ENCODE assay signal across 14 cellular contexts in genomic region chr17:81578561-81579225, GRCh38. TPM values are rescaled to one million over a fixed set of nuclear protein-coding genes. Genes with fewer than 3 reads are reported as not detected.
A peak's percentile ranks its signal among the peaks of the same experiment; 100 is the strongest.
DNase-seq lines count a peak whose midpoint lies in the region; ATAC-seq and TF ChIP-seq lines count a peak whose summit lies in the region.
"Had no signal": no experiment of that assay in that cellular context is flagged by ENCODE, and none has a peak within 500 bp of the region (broad histone marks: within the 10 kb centered on the region; RNA-seq: fewer than 3 reads in every experiment).

No MANE protein-coding gene starts in this region.

- H3K27ac Mint-ChIP-seq in activated naive CD8-positive, alpha-beta T cell treated with anti-CD3 and anti-CD28 coated beads, Interleukin-2, amount 50 U/mL, for 24 hours: peak overlapping the region; percentile 63
- H3K27ac Mint-ChIP-seq in activated naive CD8-positive, alpha-beta T cell treated with anti-CD3 and anti-CD28 coated beads for 36 hours: no peak overlapping the region
- H3K27ac Mint-ChIP-seq in effector memory CD8-positive, alpha-beta T cell: peak overlapping the region; percentile 31 to 78

- peak overlapping the region; percentile 38 for H3K4me2 ChIP-seq in smooth muscle cell

- no peak for TF ChIP-seq POLR2A in tibial nerve (IDR thresholded peaks at IDR 0.05)

- peaks cover 30% of the 10 kb centered on the region for H3K79me2 ChIP-seq in smooth muscle cell (ENCODE audit: low read depth)

- H3K27ac ChIP-seq in smooth muscle cell (ENCODE audit: low read depth) (peak overlapping the region; percentile 68), tibial nerve (no peak overlapping the region), tibial artery (no peak overlapping the region), WERI-Rb-1 (no peak overlapping the region)
- H3K27ac ChIP-seq: uterus, VCaP had no signal

- TF ChIP-seq CTCF in smooth muscle cell (IDR thresholded peaks at IDR 0.05; ENCODE audit: borderline replicate concordance, insufficient read depth, poor library complexity, severe bottlenecking) (no peak), tibial nerve (IDR thresholded peaks at IDR 0.05) (no peak), tibial artery (IDR thresholded peaks at IDR 0.05) (no peak), WERI-Rb-1 (IDR thresholded peaks at IDR 0.05; ENCODE audit: low read depth, low read length) (no peak)

- H3K4me1 ChIP-seq in smooth muscle cell (ENCODE audit: low read depth): peaks cover 11% of the 10 kb centered on the region
- H3K4me1 ChIP-seq in tibial nerve: peaks cover 0 to 23% (median 7%) of the 10 kb centered on the region in 4 donors
- H3K4me1 ChIP-seq in tibial artery: peaks cover 5 to 31% (median 25%) of the 10 kb centered on the region in 4 donors
- H3K4me1 ChIP-seq: uterus had no signal

- no peaks in the 10 kb centered on the region for H3K36me3 ChIP-seq in smooth muscle cell (ENCODE audit: low read depth)
- peaks cover 4 to 74% (median 15%) of the 10 kb centered on the region in 3 donors for H3K36me3 ChIP-seq in tibial nerve
- peaks cover 21 to 69% (median 32%) of the 10 kb centered on the region in 3 donors for H3K36me3 ChIP-seq in tibial artery
- peaks cover 92% of the 10 kb centered on the region for H3K36me3 ChIP-seq in WERI-Rb-1
- H3K36me3 ChIP-seq: uterus had no signal

- no peak overlapping the region for H2AFZ ChIP-seq in smooth muscle cell (ENCODE audit: low read depth)

- no peaks in the 10 kb centered on the region for H3K27me3 ChIP-seq in smooth muscle cell (ENCODE audit: low read depth)
- no peaks in the 10 kb centered on the region for H3K27me3 ChIP-seq in tibial nerve
- no peaks in the 10 kb centered on the region for H3K27me3 ChIP-seq in tibial artery
- H3K27me3 ChIP-seq in WERI-Rb-1 (ENCODE audit: insufficient read depth, low read depth, severe bottlenecking): no peaks in the 10 kb centered on the region
- H3K27me3 ChIP-seq: left lung, uterus had no signal

- WGBS in smooth muscle cell (ENCODE audit: low lambda C conversion rate): 96% methylated on average over 6 of the region's 6 CpGs
- 91 to 95% methylated on average over 6 of the region's 6 CpGs for WGBS in tibial nerve, 2 donors

- in situ Hi-C loops in KBM-7 (cut with MboI; ENCODE audit: low pct_unique_long_range_greater_than_20kb, low sequenced_read_pairs): no loop called here

- peaks cover 16% of the 10 kb centered on the region for H3K4me1 Mint-ChIP-seq in activated naive CD8-positive, alpha-beta T cell treated with anti-CD3 and anti-CD28 coated beads, Interleukin-2, amount 50 U/mL, for 24 hours
- H3K4me1 Mint-ChIP-seq in activated naive CD8-positive, alpha-beta T cell treated with anti-CD3 and anti-CD28 coated beads for 36 hours: peaks cover 8% of the 10 kb centered on the region
- peaks cover 26 to 28% of the 10 kb centered on the region in 2 donors for H3K4me1 Mint-ChIP-seq in effector memory CD8-positive, alpha-beta T cell (ENCODE audit: low read depth in 2 of 2)

- peak; percentile 85 for ATAC-seq in activated naive CD8-positive, alpha-beta T cell treated with anti-CD3 and anti-CD28 coated beads, Interleukin-2, amount 50 U/mL, for 24 hours
- no peak for ATAC-seq in effector memory CD8-positive, alpha-beta T cell (replicated peaks)

- no peaks in the 10 kb centered on the region for H3K27me3 Mint-ChIP-seq in activated naive CD8-positive, alpha-beta T cell treated with anti-CD3 and anti-CD28 coated beads, Interleukin-2, amount 50 U/mL, for 24 hours
- H3K27me3 Mint-ChIP-seq in activated naive CD8-positive, alpha-beta T cell treated with anti-CD3 and anti-CD28 coated beads for 36 hours: no peaks in the 10 kb centered on the region
- H3K27me3 Mint-ChIP-seq in effector memory CD8-positive, alpha-beta T cell: no peaks in the 10 kb centered on the region

- H4K20me1 ChIP-seq in smooth muscle cell (ENCODE audit: low read depth): peaks cover 73% of the 10 kb centered on the region

- H3K4me3 ChIP-seq in smooth muscle cell (no peak overlapping the region), tibial nerve (no peak overlapping the region), tibial artery (no peak overlapping the region), WERI-Rb-1 (ENCODE audit: low read depth, low read length) (no peak overlapping the region)
- H3K4me3 ChIP-seq: left lung, uterus had no signal

- DNase-seq in activated naive CD8-positive, alpha-beta T cell treated with anti-CD3 and anti-CD28 coated beads, Interleukin-2, amount 50 U/mL, for 24 hours: peak; percentile 12
- no peak for DNase-seq in activated naive CD8-positive, alpha-beta T cell treated with anti-CD3 and anti-CD28 coated beads for 36 hours
- DNase-seq in KBM-7 (peak; percentile 14), smooth muscle cell (lab: John Stamatoyannopoulos, UW; ENCODE audit: unreplicated experiment) (no peak), tibial nerve (ENCODE audit: low spot score in 2 of 2) (no peak), tibial artery (no peak), WERI-Rb-1 (no peak)
- no peak for DNase-seq in effector memory CD8-positive, alpha-beta T cell
- DNase-seq: effector CD8-positive, alpha-beta T cell; left lung; NCI-H2029; NCI-H524 treated with DMSO at 0.1 percent for 48 hours; uterus had no signal

- TF ChIP-seq EP300 in tibial nerve (IDR thresholded peaks at IDR 0.05): no peak

- H3K9ac ChIP-seq in smooth muscle cell (ENCODE audit: low read depth): no peak overlapping the region

- H3K36me3 Mint-ChIP-seq in activated naive CD8-positive, alpha-beta T cell treated with anti-CD3 and anti-CD28 coated beads, Interleukin-2, amount 50 U/mL, for 24 hours (ENCODE audit: low read depth): peaks cover 40% of the 10 kb centered on the region
- peaks cover 14% of the 10 kb centered on the region for H3K36me3 Mint-ChIP-seq in activated naive CD8-positive, alpha-beta T cell treated with anti-CD3 and anti-CD28 coated beads for 36 hours
- peaks cover 9% of the 10 kb centered on the region for H3K36me3 Mint-ChIP-seq in effector memory CD8-positive, alpha-beta T cell (ENCODE audit: insufficient read depth)

- no peak overlapping the region for H3K4me3 Mint-ChIP-seq in activated naive CD8-positive, alpha-beta T cell treated with anti-CD3 and anti-CD28 coated beads, Interleukin-2, amount 50 U/mL, for 24 hours
- no peak overlapping the region for H3K4me3 Mint-ChIP-seq in activated naive CD8-positive, alpha-beta T cell treated with anti-CD3 and anti-CD28 coated beads for 36 hours
- no peak overlapping the region for H3K4me3 Mint-ChIP-seq in effector memory CD8-positive, alpha-beta T cell

- peaks cover 7% of the 10 kb centered on the region for H3F3A ChIP-seq in smooth muscle cell (ENCODE audit: low read depth)

- H3K9me3 ChIP-seq in smooth muscle cell (replicated peaks; ENCODE audit: low read depth) (no peaks in the 10 kb centered on the region), tibial nerve (no peaks in the 10 kb centered on the region), tibial artery (no peaks in the 10 kb centered on the region), WERI-Rb-1 (ENCODE audit: severe bottlenecking) (no peaks in the 10 kb centered on the region)
- H3K9me3 ChIP-seq: left lung, uterus had no signal

- intact Hi-C loops in tibial artery (cut with DNase I; ENCODE audit: low total_unique reads): no loop called here

- H3K9me3 Mint-ChIP-seq in activated naive CD8-positive, alpha-beta T cell treated with anti-CD3 and anti-CD28 coated beads, Interleukin-2, amount 50 U/mL, for 24 hours: no peaks in the 10 kb centered on the region
- H3K9me3 Mint-ChIP-seq in activated naive CD8-positive, alpha-beta T cell treated with anti-CD3 and anti-CD28 coated beads for 36 hours: no peaks in the 10 kb centered on the region
- no peaks in the 10 kb centered on the region for H3K9me3 Mint-ChIP-seq in effector memory CD8-positive, alpha-beta T cell

RNA-seq across cellular contexts. Expression of gene FAAP100, which starts 26.5 kb away (rescaled TPM):
- 10 to 100 TPM; 48.1 to 51.1 TPM for total RNA-seq in activated naive CD8-positive, alpha-beta T cell treated with anti-CD3 and anti-CD28 coated beads for 36 hours
- total RNA-seq in smooth muscle cell: 17.9 and 19.4 TPM in 2 replicates
- 25.4 and 28.5 TPM in 2 replicates for polyA plus RNA-seq in smooth muscle cell
- 10 to 100 TPM; 20.1 to 41.7 (median 26.7) TPM for total RNA-seq in tibial nerve

RNA-seq across cellular contexts. Expression of gene FSCN2, which starts 50.5 kb away (rescaled TPM):
- under 1 TPM; 0.29 to 0.36 TPM for total RNA-seq in activated naive CD8-positive, alpha-beta T cell treated with anti-CD3 and anti-CD28 coated beads for 36 hours
- total RNA-seq in smooth muscle cell: 0.63 and 2.2 TPM in 2 replicates
- 0.56 and 0.72 TPM in 2 replicates for polyA plus RNA-seq in smooth muscle cell
- 1 to 10 TPM in 3 of 4 donors, under 1 TPM in 1; 0.42 to 4.4 (median 3.7) TPM for total RNA-seq in tibial nerve

RNA-seq across cellular contexts. Expression of gene NPLOC4, which starts 58.2 kb away (rescaled TPM):
- 100 to 1,000 TPM; 103 TPM for total RNA-seq in activated naive CD8-positive, alpha-beta T cell treated with anti-CD3 and anti-CD28 coated beads for 36 hours
- total RNA-seq in smooth muscle cell (46.3 and 58.1 TPM in 2 replicates), tibial nerve (10 to 100 TPM; 51.1 to 79.2 (median 62.1) TPM)
- 52.0 and 60.9 TPM in 2 replicates for polyA plus RNA-seq in smooth muscle cell

RNA-seq across cellular contexts. Expression of gene TSPAN10, which starts 58.3 kb away (rescaled TPM):
- under 1 TPM; 0.19 to 0.26 TPM for total RNA-seq in activated naive CD8-positive, alpha-beta T cell treated with anti-CD3 and anti-CD28 coated beads for 36 hours
- total RNA-seq in smooth muscle cell (0.67 and 2.6 TPM in 2 replicates), tibial nerve (under 1 TPM in 2 of 4 donors, not detected in 2; 0.22 to 0.84 TPM)
- 1.2 and 3.4 TPM in 2 replicates for polyA plus RNA-seq in smooth muscle cell

Comparison
In these comparisons a context has a peak if more than half of its experiments do, and no peak if none do; other contexts are left out.
1. DNase-seq: peak in activated naive CD8-positive, alpha-beta T cell treated with anti-CD3 and anti-CD28 coated beads, Interleukin-2, amount 50 U/mL, for 24 hours (single experiment) and KBM-7 (single experiment); none in activated naive CD8-positive, alpha-beta T cell treated with anti-CD3 and anti-CD28 coated beads for 36 hours (single experiment), effector memory CD8-positive, alpha-beta T cell (0 of 3), smooth muscle cell (single experiment), tibial nerve (0 of 2), tibial artery (0 of 2) and WERI-Rb-1 (single experiment).